ENCODE assay signal across 18 cellular contexts in the genomic region with DNA sequence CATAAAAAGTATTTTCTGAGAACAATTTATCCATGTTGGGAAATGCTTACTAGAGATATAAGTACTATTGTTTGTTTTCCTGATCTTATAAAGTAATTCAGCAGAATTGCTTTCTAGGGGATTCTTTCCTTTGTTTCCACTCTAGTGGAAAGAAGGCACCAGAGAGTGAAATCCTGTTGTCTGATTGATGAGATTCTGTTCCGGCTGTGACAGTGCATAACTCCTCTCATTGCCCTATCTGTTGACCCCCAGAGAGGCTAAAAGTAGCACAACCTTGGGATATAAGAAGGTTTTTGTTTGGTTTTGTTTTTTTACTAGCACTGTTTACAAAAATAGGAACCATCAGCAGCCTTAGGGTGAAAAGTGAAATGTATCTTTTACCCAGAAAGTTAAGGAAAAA.
DNase-seq lines count a peak whose midpoint lies in the region; ATAC-seq, FAIRE-seq and TF ChIP-seq lines count a peak whose summit lies in the region.
"Had no signal": no experiment of that assay in that cellular context is flagged by ENCODE, and none has a peak within 500 bp of the region (broad histone marks: within the 10 kb centered on the region; RNA-seq: fewer than 3 reads in every experiment).

No MANE protein-coding gene starts in this region.

- no peak overlapping the region for H3K23ac ChIP-seq in IMR-90 (ENCODE audit: low read depth, low read length)

- no peak overlapping the region for H2BK20ac ChIP-seq in IMR-90 (ENCODE audit: low read depth, low read length)

- H4K5ac ChIP-seq in IMR-90 (ENCODE audit: low read depth, low read length) = no peak overlapping the region

- no peak overlapping the region for H4K91ac ChIP-seq in IMR-90 (ENCODE audit: insufficient read depth, low read depth, low read length)

- H3K4me2 ChIP-seq in IMR-90 (ENCODE audit: low read depth, low read length) (no peak overlapping the region), neural progenitor cell (peak overlapping the region; percentile 29)
- H3K4me2 ChIP-seq: A549 had no signal

- POLR2A ChIA-PET in IMR-90 (lab: Charles Lee; ENCODE audit: unreplicated experiment) = no interaction called here

- CTCF ChIA-PET in IMR-90 (lab: Yijun Ruan, JAX) = no interaction called here

- TF ChIP-seq POLR2A in IMR-90 (IDR thresholded peaks at IDR 0.05; ENCODE audit: low read depth, low read length) = no peak

- H2AK5ac ChIP-seq in IMR-90 (ENCODE audit: low read depth, low read length) = no peak overlapping the region

- no CpG with 5 or more reads among the region's 1 CpG for WGBS in IMR-90 (ENCODE audit: extremely low coverage in 2 of 2, insufficient read length in 1 of 2), 2 experiments
- WGBS in small intestine, 3 donors = 73 to 89% (median 88%) methylated on average over 1 of the region's 1 CpG

- no peak overlapping the region for H4K8ac ChIP-seq in IMR-90 (ENCODE audit: low read depth in 2 of 2, low read length in 2 of 2)

- BruUV-seq in IMR-90 (replicated peaks; lab: Mats Ljungman, UMichigan) = no TSS peak

- no peak overlapping the region for H3K56ac ChIP-seq in IMR-90 (ENCODE audit: extremely low read depth, insufficient read depth, low read length)

- H3K27me3 ChIP-seq in IMR-90 (ENCODE audit: control insufficient read depth, insufficient read depth, low read length) = no peaks in the 10 kb centered on the region
- H3K27me3 ChIP-seq in neural progenitor cell = no peaks in the 10 kb centered on the region
- H3K27me3 ChIP-seq in small intestine (ENCODE audit: control insufficient read depth in 2 of 2, insufficient read depth in 2 of 2, low read length in 2 of 2) = no peaks in the 10 kb centered on the region
- H3K27me3 ChIP-seq: BE2C, SJCRH30 had no signal

- no peak for TF ChIP-seq RAD21 in IMR-90 (IDR thresholded peaks at IDR 0.05; ENCODE audit: low read length)

- H3K4me1 ChIP-seq in IMR-90 (ENCODE audit: control insufficient read depth, insufficient read depth, low read length) = no peaks in the 10 kb centered on the region; the same call in 1 of the 2 replicates
- peaks cover 24% of the 10 kb centered on the region for H3K4me1 ChIP-seq in neural progenitor cell
- no peaks in the 10 kb centered on the region for H3K4me1 ChIP-seq in small intestine (ENCODE audit: control insufficient read depth in 2 of 2, insufficient read depth in 1 of 2, low read depth in 1 of 2, low read length in 1 of 2)
- H3K4me1 ChIP-seq: SJCRH30 had no signal

- peaks cover 12% of the 10 kb centered on the region for H3K9me3 Mint-ChIP-seq in neural progenitor cell

- H3K14ac ChIP-seq in IMR-90 (replicated peaks; ENCODE audit: low read depth, low read length) = no peak overlapping the region

- H4K20me1 ChIP-seq in IMR-90 (ENCODE audit: insufficient read depth, low read length) (0 out of 2 replicates have a peak, but pooled peaks cover 3% of the 10 kb centered on the region), neural progenitor cell (ENCODE audit: low read depth) (no peaks in the 10 kb centered on the region)

- H3K4me3 ChIP-seq in IMR-90 (ENCODE audit: insufficient read depth, low read depth, low read length) = no peak overlapping the region
- H3K4me3 ChIP-seq in neural progenitor cell = no peak overlapping the region
- no peak overlapping the region for H3K4me3 ChIP-seq in small intestine (ENCODE audit: low read depth in 1 of 2, low read length in 2 of 2)
- H3K4me3 ChIP-seq: A549, SJCRH30 had no signal

- peaks cover 28 to 63% of the 10 kb centered on the region in 2 experiments for H3K79me1 ChIP-seq in IMR-90 (ENCODE audit: low read depth in 1 of 2, low read length in 2 of 2)

- H3K18ac ChIP-seq in IMR-90 (ENCODE audit: low read depth, low read length) = no peak overlapping the region

- DNase-seq in IMR-90 (no peak), kidney glomerular epithelial cell (lab: John Stamatoyannopoulos, UW) (peak; percentile 40), neural progenitor cell (ENCODE audit: low spot score) (peak; percentile 51), small intestine (no peak), LoVo (ENCODE audit: low spot score) (no peak)
- DNase-seq: BE2C, EL, GF-D8, KG1, NCI-H1694, NCI-H2081, SJCRH30 had no signal

- peak overlapping the region; percentile 24 for H2BK5ac ChIP-seq in IMR-90 (ENCODE audit: low read depth, low read length, poor library complexity, severe bottlenecking)

- in situ Hi-C loops in IMR-90 (cut with MboI; ENCODE audit: low sequenced_read_pairs) = no loop called here

- H2AK9ac ChIP-seq in IMR-90 (replicated peaks; ENCODE audit: low read depth, low read length, poor library complexity) = no peak overlapping the region

- H2BK120ac ChIP-seq in IMR-90 (ENCODE audit: low read depth, low read length) = no peak overlapping the region

- no peak overlapping the region for H3K4me3 Mint-ChIP-seq in neural progenitor cell

- H3K27ac Mint-ChIP-seq in neural progenitor cell = peak overlapping the region; percentile 66

- no peak overlapping the region for H2AFZ ChIP-seq in IMR-90 (replicated peaks; ENCODE audit: low read length, poor library complexity)
- no peak overlapping the region for H2AFZ ChIP-seq in neural progenitor cell (replicated peaks)

- H3K9me3 ChIP-seq in IMR-90 (ENCODE audit: control insufficient read depth, insufficient read depth, low read length) (no peaks in the 10 kb centered on the region), neural progenitor cell (ENCODE audit: low read depth) (no peaks in the 10 kb centered on the region), small intestine (ENCODE audit: control insufficient read depth, low read depth) (no peaks in the 10 kb centered on the region)
- H3K9me3 ChIP-seq: A549, BE2C, SJCRH30 had no signal

- no peak for ATAC-seq in IMR-90 (ENCODE audit: low read depth)
- ATAC-seq in HG03135 (IDR thresholded peaks at IDR 0.05; ENCODE audit: unreplicated experiment) = no peak
- no peak for ATAC-seq in GM19324 (IDR thresholded peaks at IDR 0.05; ENCODE audit: low FRiP score, unreplicated experiment)
- ATAC-seq: A549, Panc1 had no signal

- intact Hi-C loops in IMR-90 (cut with micrococcal nuclease) = no loop called here

- no peak overlapping the region for H3K9ac ChIP-seq in IMR-90 (ENCODE audit: low read depth, low read length)
- H3K9ac ChIP-seq in neural progenitor cell = no peak overlapping the region

- no peak for FAIRE-seq in small intestine (lab: Jason Lieb, UNC)
- FAIRE-seq: A549, GM19239 had no signal

- no peak for TF ChIP-seq CTCF in IMR-90 (conservative IDR thresholded peaks at IDR 0.05; ENCODE audit: low read depth, low read length)
- TF ChIP-seq CTCF in neural progenitor cell (IDR thresholded peaks at IDR 0.05) = no peak

- dilution Hi-C loops in IMR-90 (cut with HindIII; ENCODE audit: low sequenced_read_pairs, unreplicated experiment) = no loop called here

- H3K4me1 Mint-ChIP-seq in neural progenitor cell = peaks cover 13% of the 10 kb centered on the region

- no peaks in the 10 kb centered on the region for H3F3A ChIP-seq in neural progenitor cell (ENCODE audit: low read depth)

- no peak overlapping the region for H2BK15ac ChIP-seq in IMR-90 (ENCODE audit: low read depth, low read length)

- H3K27ac ChIP-seq in IMR-90 (ENCODE audit: insufficient read depth, low read length) (no peak overlapping the region), angular gyrus (ENCODE audit: low read depth, low read length) (peak overlapping the region; percentile 19), neural progenitor cell (peak overlapping the region; percentile 8), small intestine (ENCODE audit: low read depth in 1 of 2, low read length in 1 of 2) (no peak overlapping the region)
- H3K27ac ChIP-seq: A549, SJCRH30 had no signal

- H3K27me3 Mint-ChIP-seq in neural progenitor cell (ENCODE audit: insufficient read depth, low read depth) = no peaks in the 10 kb centered on the region

- peaks cover 3% of the 10 kb centered on the region; the same call in 1 of the 2 replicates for H3K9me1 ChIP-seq in IMR-90 (ENCODE audit: insufficient read depth, low read length)

- H3K79me2 ChIP-seq in neural progenitor cell (ENCODE audit: low read depth) = peaks cover 5% of the 10 kb centered on the region

- H3K36me3 ChIP-seq in IMR-90 (ENCODE audit: control insufficient read depth, insufficient read depth, low read length) (no peaks in the 10 kb centered on the region), neural progenitor cell (no peaks in the 10 kb centered on the region), small intestine (ENCODE audit: control insufficient read depth in 2 of 2, insufficient read depth in 2 of 2, low read length in 2 of 2) (no peaks in the 10 kb centered on the region)
- H3K36me3 ChIP-seq: BE2C, SJCRH30 had no signal

- peaks cover 5% of the 10 kb centered on the region for H3K36me3 Mint-ChIP-seq in neural progenitor cell

- H3K4ac ChIP-seq in IMR-90 (ENCODE audit: low read depth, low read length) = no peak overlapping the region

TF ChIP-seq in IMR-90, 13 proteins besides CTCF, POLR2A, EP300 and RAD21:
- TF ChIP-seq FOS (IDR thresholded peaks at IDR 0.05; ENCODE audit: low read depth, low read length) (no peak), MXI1 (IDR thresholded peaks at IDR 0.05; ENCODE audit: borderline replicate concordance, low read depth, low read length) (no peak), MAFK (IDR thresholded peaks at IDR 0.05; ENCODE audit: low read depth, low read length) (no peak), NFE2L2 (IDR thresholded peaks at IDR 0.05; ENCODE audit: low read depth, low read length) (no peak), SMC3 (IDR thresholded peaks at IDR 0.05; ENCODE audit: low read depth, low read length) (no peak), USF2 (IDR thresholded peaks at IDR 0.05; ENCODE audit: low read depth, low read length) (no peak), CEBPB (IDR thresholded peaks at IDR 0.05; ENCODE audit: low read depth, low read length) (no peak), ELK1 (IDR thresholded peaks at IDR 0.05; ENCODE audit: borderline replicate concordance, low read depth, low read length) (no peak), RCOR1 (IDR thresholded peaks at IDR 0.05; ENCODE audit: insufficient replicate concordance, low read length) (no peak)

Comparison
In these comparisons a context has a peak if more than half of its experiments do, and no peak if none do; other contexts are left out.
1. DNase-seq: peak in kidney glomerular epithelial cell (single experiment) and neural progenitor cell (single experiment); none in IMR-90 (single experiment), small intestine (single experiment) and LoVo (single experiment).
2. H3K27ac ChIP-seq: peak in angular gyrus (single experiment) and neural progenitor cell (single experiment); none in IMR-90 (single experiment) and small intestine (0 of 2).